ENCODE assay signal across 8 cellular contexts in genomic region chr15:36579792-36580431, GRCh38. TPM values are rescaled to one million over a fixed set of nuclear protein-coding genes. Genes with fewer than 3 reads are reported as not detected.
DNase-seq lines count a peak whose midpoint lies in the region; ATAC-seq and TF ChIP-seq lines count a peak whose summit lies in the region.

No MANE protein-coding gene starts in this region.

- H3K79me2 ChIP-seq in GM23248 (ENCODE audit: insufficient read depth), result peaks cover 52% of the 10 kb centered on the region

- H3K4me3 ChIP-seq in GM23248 (peak overlapping the region; percentile 81), NB4 (ENCODE audit: low read depth, low read length) (peak overlapping the region; percentile 73), adrenal gland (peak overlapping the region; percentile 13 to 73 (median 50)), iPS-18a (ENCODE audit: low read length) (peak overlapping the region; percentile 50), spleen (peak overlapping the region; percentile 50 to 91 (median 62))

- TF ChIP-seq CTCF in NB4 (IDR thresholded peaks at IDR 0.05; ENCODE audit: low read depth, low read length) (no peak), adrenal gland (IDR thresholded peaks at IDR 0.05) (no peak), spleen (IDR thresholded peaks at IDR 0.05 in 8 of 11, conservative IDR thresholded peaks at IDR 0.05 in 3 of 11) (peak in 1 of 11 experiments; percentile 1)

- TF ChIP-seq POLR2A in NB4 (IDR thresholded peaks at IDR 0.05; ENCODE audit: extremely low read depth, insufficient read length), result no peak
- TF ChIP-seq POLR2A in adrenal gland (IDR thresholded peaks at IDR 0.05), result no peak
- TF ChIP-seq POLR2A in spleen (IDR thresholded peaks at IDR 0.05), result no peak

- peak overlapping the region; percentile 84 for H3K4me2 ChIP-seq in GM23248 (ENCODE audit: unreplicated experiment)

- peak; percentile 34 for ATAC-seq in GM18498 (IDR thresholded peaks at IDR 0.05; ENCODE audit: unreplicated experiment)

- no peaks in the 10 kb centered on the region for H3F3A ChIP-seq in GM23248 (ENCODE audit: insufficient read depth)

- DNase-seq in GM23248 (peak; percentile 56), NB4 (ENCODE audit: low read depth) (no peak), adrenal gland (peak in 5 of 7 donors; percentile 31 to 43 (median 39)), spleen (no peak), NCI-H2029 treated with DMSO at 0.1 percent for 48 hours (lab: John Stamatoyannopoulos, UW) (no peak), NCI-H1694 (lab: John Stamatoyannopoulos, UW) (no peak)

- WGBS in GM23248 (ENCODE audit: low coverage in 1 of 2, low lambda C conversion rate in 2 of 2, missing lambda C conversion rate in 2 of 2), 2 experiments, result 33 to 35% methylated on average over 17 of the region's 17 CpGs
- 37 to 41% (median 39%) methylated on average over 15 to 17 of the region's 17 CpGs for WGBS in adrenal gland, 4 donors
- 48 to 54% (median 50%) methylated on average over 16 to 17 of the region's 17 CpGs for WGBS in spleen, 5 donors

- H3K27ac ChIP-seq in GM23248 (0 out of 2 replicates have a peak overlapping the region, but pooled peaks have one; percentile 66), adrenal gland (peak overlapping the region in 3 of 5 donors; percentile 71 to 91 (median 83)), iPS-18a (ENCODE audit: low read length) (no peak overlapping the region), spleen (peak overlapping the region; percentile 73 to 89 (median 84))

- H3K27me3 ChIP-seq in GM23248 (replicated peaks; ENCODE audit: insufficient read depth) (no peaks in the 10 kb centered on the region), adrenal gland (no peaks in the 10 kb centered on the region), iPS-18a (ENCODE audit: control insufficient read depth, insufficient read depth, low read length) (no peaks in the 10 kb centered on the region), spleen (replicated peaks in 1 of 7) (no peaks in the 10 kb centered on the region)

- intact Hi-C loops in adrenal gland (cut with DNase I) (no loop called here), spleen (cut with DNase I; ENCODE audit: low total_unique reads) (no loop called here)

- no peaks in the 10 kb centered on the region for H3K9me2 ChIP-seq in GM23248 (ENCODE audit: insufficient read depth)

- H3K36me3 ChIP-seq in GM23248 (ENCODE audit: low read depth) (peaks cover 3% of the 10 kb centered on the region; the same call in 1 of the 2 replicates), adrenal gland (replicated peaks in 1 of 2) (no peaks in the 10 kb centered on the region), iPS-18a (ENCODE audit: control insufficient read depth, low read depth, low read length) (no peaks in the 10 kb centered on the region), spleen (no peaks in the 10 kb centered on the region)

- H3K9me3 ChIP-seq in GM23248 (ENCODE audit: low read depth) (no peaks in the 10 kb centered on the region), adrenal gland (replicated peaks in 1 of 3) (no peaks in the 10 kb centered on the region), iPS-18a (ENCODE audit: control insufficient read depth, low read depth, low read length) (no peaks in the 10 kb centered on the region), spleen (no peaks in the 10 kb centered on the region)

- no peaks in the 10 kb centered on the region for H4K20me1 ChIP-seq in GM23248 (ENCODE audit: insufficient read depth)

- H3K4me1 ChIP-seq in GM23248 (ENCODE audit: insufficient read depth) (peaks cover 17% of the 10 kb centered on the region; the same call in 1 of the 2 replicates), adrenal gland (replicated peaks in 1 of 2) (peaks cover 13 to 31% of the 10 kb centered on the region in 2 donors), iPS-18a (ENCODE audit: control insufficient read depth, low read depth, low read length) (no peaks in the 10 kb centered on the region), spleen (peaks cover 0 to 28% (median 13%) of the 10 kb centered on the region in 6 donors)

- peak overlapping the region; percentile 88 for H3K9ac ChIP-seq in GM23248
- H3K9ac ChIP-seq in iPS-18a (ENCODE audit: low read length), result peak overlapping the region; percentile 44

- in situ Hi-C loops in GM23248 (cut with MboI), result no loop called here

- peak overlapping the region; percentile 96 for H2AFZ ChIP-seq in GM23248

RNA-seq across cellular contexts. Expression of gene CDIN1, which starts 0.5 kb away (rescaled TPM):
- 15.8 and 24.0 TPM in 2 replicates for total RNA-seq in GM23248 (2014; rRNA removed; shearing (Covaris generic))
- polyA plus RNA-seq in GM23248 (2016; fragmentation: Nextera tagmentation; extraction: Ambion mirVana) (13.6 and 15.7 TPM in 2 replicates), adrenal gland (1 to 10 TPM; 6.8 to 8.4 (median 8.1) TPM), spleen (1 to 10 TPM; 2.9 to 3.8 (median 3.1) TPM)
- total RNA-seq in adrenal gland (10 to 100 TPM; 13.6 to 38.7 (median 14.5) TPM), spleen (10 to 100 TPM in 5 of 7 donors, 1 to 10 TPM in 2; 8.4 to 19.2 (median 11.0) TPM)

Comparison
In these comparisons a context has a peak if more than half of its experiments do, and no peak if none do; other contexts are left out.
1. DNase-seq: peak in GM23248 (single experiment) and adrenal gland (5 of 7); none in NB4 (single experiment), spleen (single experiment), NCI-H2029 treated with DMSO at 0.1 percent for 48 hours (single experiment) and NCI-H1694 (single experiment).
2. Peak in every context shown above with its lines, with median percentiles within 50 percentile points of each other: H3K4me3 ChIP-seq.